8 cellular contexts compared by ENCODE assay signal in the genomic region with DNA sequence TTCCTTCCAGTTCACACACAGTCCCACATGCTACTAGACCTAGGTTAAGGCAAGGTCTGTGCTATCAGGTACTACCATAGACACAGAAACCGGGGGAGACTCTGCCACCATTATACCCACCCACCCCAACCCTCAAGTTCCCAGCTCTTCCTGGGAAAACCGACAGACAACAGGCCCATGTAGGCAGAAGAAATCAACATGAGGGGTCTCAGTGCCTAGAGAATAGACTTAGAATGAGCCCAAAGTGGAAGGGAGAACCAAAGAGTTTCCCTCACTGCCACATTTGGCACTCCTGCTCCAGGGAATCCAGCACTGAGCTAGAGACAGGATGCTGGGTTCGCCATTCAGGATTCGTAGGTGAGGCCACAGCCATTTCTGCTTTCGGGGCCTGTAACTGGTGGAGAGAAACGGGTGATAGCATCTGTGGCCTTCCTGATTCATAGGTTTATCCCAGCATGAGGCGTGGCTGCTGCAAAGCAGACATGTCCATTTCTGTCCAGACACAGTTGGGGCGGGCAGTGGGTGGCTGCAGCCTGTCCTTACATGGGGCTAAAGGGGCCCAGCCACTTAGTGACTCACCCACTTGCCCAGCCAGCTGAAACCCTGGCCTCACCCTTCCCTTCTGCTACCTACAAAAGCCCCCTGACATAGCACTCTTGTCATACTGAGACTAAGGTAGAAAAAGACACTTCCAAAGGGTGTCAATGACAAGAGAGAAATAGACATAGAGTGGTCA.
DNase-seq lines count a peak whose midpoint lies in the region; ATAC-seq, FAIRE-seq and TF ChIP-seq lines count a peak whose summit lies in the region.

No MANE protein-coding gene starts in this region.

- H3K36me3 ChIP-seq in bronchial epithelial cell (ENCODE audit: control insufficient read depth, insufficient read depth, low read length), result no peaks in the 10 kb centered on the region

- intact Hi-C loops in Right ventricle myocardium superior (cut with DNase I), result loop anchor here (5.0 kb wide), 2 partner anchors 68 to 88 kb away; partner anchors contain the start of gene IRF2BPL
- intact Hi-C loops in left ventricle myocardium superior (cut with micrococcal nuclease), result loop anchor here (10.0 kb wide), 1 partner anchor 66 kb away; the partner anchor contains the start of gene IRF2BPL

- no peaks in the 10 kb centered on the region for H3K27me3 Mint-ChIP-seq in osteocyte (ENCODE audit: unreplicated experiment)

- ATAC-seq in Right ventricle myocardium superior (ENCODE audit: poor library complexity), result no peak
- no peak for ATAC-seq in left ventricle myocardium superior
- no peak for ATAC-seq in GM19324 (IDR thresholded peaks at IDR 0.05; ENCODE audit: low FRiP score, unreplicated experiment)

- H3K4me3 Mint-ChIP-seq in osteocyte (ENCODE audit: unreplicated experiment), result no peak overlapping the region

- H3K4me3 ChIP-seq in bronchial epithelial cell (ENCODE audit: low read depth, low read length), result no peak overlapping the region

- peak; percentile 53 for DNase-seq in Right ventricle myocardium superior
- no peak for DNase-seq in left ventricle myocardium superior
- peak; percentile 67 for DNase-seq in HPDE6-E6E7 (ENCODE audit: extremely low spot score)
- peak; percentile 93 for DNase-seq in bronchial epithelial cell (ENCODE audit: low read depth)
- no peak for DNase-seq in osteocyte (ENCODE audit: extremely low spot score, unreplicated experiment)
- no peak for DNase-seq in NK-92 treated with Interleukin-12 subunit alpha and Interleukin-12 subunit beta, amount 100 ng/mL, for 24 hours (lab: John Stamatoyannopoulos, UW)
- DNase-seq in DMS153 (lab: John Stamatoyannopoulos, UW), result no peak

- no peaks in the 10 kb centered on the region for H3K27me3 ChIP-seq in bronchial epithelial cell (ENCODE audit: control insufficient read depth, insufficient read depth, low read length)

- peaks cover 80% of the 10 kb centered on the region for H3K4me1 Mint-ChIP-seq in osteocyte (ENCODE audit: unreplicated experiment)

- H3K9me3 Mint-ChIP-seq in osteocyte (ENCODE audit: unreplicated experiment), result no peaks in the 10 kb centered on the region

- peak overlapping the region; percentile 98 for H3K27ac Mint-ChIP-seq in osteocyte (ENCODE audit: unreplicated experiment)

- no peaks in the 10 kb centered on the region for H3K36me3 Mint-ChIP-seq in osteocyte (ENCODE audit: unreplicated experiment)

- no peak for FAIRE-seq in bronchial epithelial cell (lab: Jason Lieb, UNC)

- TF ChIP-seq CTCF in bronchial epithelial cell (IDR thresholded peaks at IDR 0.05; ENCODE audit: insufficient read depth, low read length, severe bottlenecking) (no peak), osteocyte (IDR thresholded peaks at IDR 0.05) (no peak)

Comparison
In these comparisons a context has a peak if more than half of its experiments do, and no peak if none do; other contexts are left out.
1. DNase-seq: peak in Right ventricle myocardium superior (single experiment), HPDE6-E6E7 (single experiment) and bronchial epithelial cell (single experiment); none in left ventricle myocardium superior (single experiment), osteocyte (single experiment), NK-92 treated with Interleukin-12 subunit alpha and Interleukin-12 subunit beta, amount 100 ng/mL, for 24 hours (single experiment) and DMS153 (single experiment).